ENCODE assay signal across 1 cellular context in genomic region chr2:151290467-151290866, GRCh38.
TF ChIP-seq lines count a peak whose summit lies in the region.

No MANE protein-coding gene starts in this region.

TF ChIP-seq in K562, 482 proteins besides CTCF, POLR2A, EP300 and RAD21 (continued from another document):
- TF ChIP-seq DLX4 (CRISPR knock-in tag; IDR thresholded peaks at IDR 0.05): no peak
- 0 out of 2 replicates have a peak, but pooled peaks have one; percentile 19 for TF ChIP-seq MECOM (CRISPR knock-in tag; IDR thresholded peaks at IDR 0.05)
- TF ChIP-seq ZNF121 (CRISPR knock-in tag; conservative IDR thresholded peaks at IDR 0.05): peak; percentile 42
- peak; percentile 40; the same call in 1 of the 2 replicates for TF ChIP-seq ADNP (tag; IDR thresholded peaks at IDR 0.05)
- TF ChIP-seq NFIX (CRISPR knock-in tag; IDR thresholded peaks at IDR 0.05; ENCODE audit: low read depth): no peak
- TF ChIP-seq ETV1 (tag; conservative IDR thresholded peaks at IDR 0.05; ENCODE audit: low read depth): no peak
- peak; percentile 76; the same call in 1 of the 2 replicates for TF ChIP-seq ZNF384 (IDR thresholded peaks at IDR 0.05; ENCODE audit: low read depth, low read length)
